In the genomic region with DNA sequence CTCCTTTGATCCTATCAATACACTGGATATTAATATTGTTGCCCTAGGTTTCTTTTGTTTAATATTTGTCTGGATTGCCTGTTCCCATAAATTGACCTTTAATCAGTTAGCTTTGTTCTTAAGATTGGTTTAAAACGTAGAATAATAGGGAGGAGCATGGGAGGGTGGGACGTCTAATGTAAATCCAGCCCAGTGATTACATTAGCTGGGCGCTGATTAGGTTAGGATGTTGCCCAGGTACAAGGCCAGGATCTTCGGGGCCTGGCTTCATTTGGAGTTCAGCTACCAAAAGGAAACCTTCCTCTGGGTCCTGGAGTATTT, we compare ENCODE assay signal across 8 cellular contexts. TPM values are rescaled to one million over a fixed set of nuclear protein-coding genes. Genes with fewer than 3 reads are reported as not detected.
DNase-seq lines count a peak whose midpoint lies in the region; ATAC-seq and TF ChIP-seq lines count a peak whose summit lies in the region.

A gene with protein sequence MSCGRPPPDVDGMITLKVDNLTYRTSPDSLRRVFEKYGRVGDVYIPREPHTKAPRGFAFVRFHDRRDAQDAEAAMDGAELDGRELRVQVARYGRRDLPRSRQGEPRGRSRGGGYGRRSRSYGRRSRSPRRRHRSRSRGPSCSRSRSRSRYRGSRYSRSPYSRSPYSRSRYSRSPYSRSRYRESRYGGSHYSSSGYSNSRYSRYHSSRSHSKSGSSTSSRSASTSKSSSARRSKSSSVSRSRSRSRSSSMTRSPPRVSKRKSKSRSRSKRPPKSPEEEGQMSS (plus strand): TSS at position 199 of the 321 bp plus-strand sequence. CDS start 308 bp downstream, outside the sequence.

- peak within 1 kb of the TSS; percentile 99 to 100 (median 99) for H3K27ac Mint-ChIP-seq in brain

- in situ Hi-C loops in HAP-1 (cut with MboI; ENCODE audit: low sequenced_read_pairs) (no loop called here), GM13977 (cut with MboI; ENCODE audit: low pct_unique_long_range_greater_than_20kb, low sequenced_read_pairs, unreplicated experiment) (no loop called here)

- WGBS in suprapubic skin: 0% methylated on average over 4 of the region's 4 CpGs

- H3K36me3 ChIP-seq in HAP-1 (replicated peaks) (no peaks in the 10 kb centered on the region; the same call in 1 of the 2 replicates), suprapubic skin (no peaks in the 10 kb centered on the region)

- peak; percentile 38 for ATAC-seq in GM18517 (IDR thresholded peaks at IDR 0.05; ENCODE audit: unreplicated experiment)
- peak; percentile 72 for ATAC-seq in left lobe of liver

- H3K4me1 Mint-ChIP-seq in brain: peaks cover 51% of the 10 kb centered on the region

- H3K27me3 Mint-ChIP-seq in brain: peaks cover 9% of the 10 kb centered on the region

- H3K4me3 Mint-ChIP-seq in brain: peak within 1 kb of the TSS; percentile 95 to 98 (median 98)

- peak in 1 of 2 experiments; percentile 28 for DNase-seq in HAP-1 (ENCODE audit: low spot score in 2 of 2)
- DNase-seq in NB4 (ENCODE audit: low read depth): no peak
- no peak for DNase-seq in left lobe of liver (ENCODE audit: low spot score)
- DNase-seq in suprapubic skin (ENCODE audit: low spot score in 2 of 2): no peak
- no peak for DNase-seq in GM13977 (ENCODE audit: low spot score)
- DNase-seq in NCI-H524 treated with DMSO at 0.1 percent for 48 hours (lab: John Stamatoyannopoulos, UW): no peak

- H3K27me3 ChIP-seq in HAP-1 (ENCODE audit: low read depth) (peaks cover 8% of the 10 kb centered on the region), suprapubic skin (no peaks in the 10 kb centered on the region)

- H3K9me3 ChIP-seq in HAP-1: no peaks in the 10 kb centered on the region
- H3K9me3 ChIP-seq in suprapubic skin: no peaks in the 10 kb centered on the region

- TF ChIP-seq POLR2A in NB4 (IDR thresholded peaks at IDR 0.05; ENCODE audit: extremely low read depth, insufficient read length) (no peak), suprapubic skin (IDR thresholded peaks at IDR 0.05) (no peak)

- peak within 1 kb of the TSS; percentile 60 for H3K4me3 ChIP-seq in HAP-1
- peak within 1 kb of the TSS; percentile 93 for H3K4me3 ChIP-seq in NB4 (ENCODE audit: low read depth, low read length)
- H3K4me3 ChIP-seq in suprapubic skin: peak within 1 kb of the TSS; percentile 97

- peaks cover 0 to 2% (median 0%) of the 10 kb centered on the region in 5 experiments for H3K9me3 Mint-ChIP-seq in brain

- H3K4me1 ChIP-seq in HAP-1 (peaks cover 7% of the 10 kb centered on the region; the same call in 1 of the 2 replicates), suprapubic skin (peaks cover 27% of the 10 kb centered on the region)

- H3K27ac ChIP-seq in suprapubic skin: peak within 1 kb of the TSS; percentile 98

- no peak for TF ChIP-seq EP300 in suprapubic skin (IDR thresholded peaks at IDR 0.05)

- H3K36me3 Mint-ChIP-seq in brain: peaks cover 22% of the 10 kb centered on the region

- TF ChIP-seq CTCF in NB4 (IDR thresholded peaks at IDR 0.05; ENCODE audit: low read depth, low read length): no peak
- no peak for TF ChIP-seq CTCF in brain (conservative IDR thresholded peaks at IDR 0.05)
- TF ChIP-seq CTCF in suprapubic skin (IDR thresholded peaks at IDR 0.05): no peak
- no peak for TF ChIP-seq CTCF in GM13977 (IDR thresholded peaks at IDR 0.05; ENCODE audit: extremely low read depth, insufficient read depth, missing control alignments)

RNA-seq across cellular contexts. Expression of the gene that starts here (rescaled TPM):
- polyA plus RNA-seq in brain (ENCODE audit: insufficient read depth, low read depth, low replicate concordance): 31.7 TPM
- total RNA-seq in left lobe of liver (21.0 TPM), suprapubic skin (10 to 100 TPM; 31.7 to 37.4 (median 35.5) TPM)
